Comparison of ENCODE assay signal across 1 cellular context in the genomic region with DNA sequence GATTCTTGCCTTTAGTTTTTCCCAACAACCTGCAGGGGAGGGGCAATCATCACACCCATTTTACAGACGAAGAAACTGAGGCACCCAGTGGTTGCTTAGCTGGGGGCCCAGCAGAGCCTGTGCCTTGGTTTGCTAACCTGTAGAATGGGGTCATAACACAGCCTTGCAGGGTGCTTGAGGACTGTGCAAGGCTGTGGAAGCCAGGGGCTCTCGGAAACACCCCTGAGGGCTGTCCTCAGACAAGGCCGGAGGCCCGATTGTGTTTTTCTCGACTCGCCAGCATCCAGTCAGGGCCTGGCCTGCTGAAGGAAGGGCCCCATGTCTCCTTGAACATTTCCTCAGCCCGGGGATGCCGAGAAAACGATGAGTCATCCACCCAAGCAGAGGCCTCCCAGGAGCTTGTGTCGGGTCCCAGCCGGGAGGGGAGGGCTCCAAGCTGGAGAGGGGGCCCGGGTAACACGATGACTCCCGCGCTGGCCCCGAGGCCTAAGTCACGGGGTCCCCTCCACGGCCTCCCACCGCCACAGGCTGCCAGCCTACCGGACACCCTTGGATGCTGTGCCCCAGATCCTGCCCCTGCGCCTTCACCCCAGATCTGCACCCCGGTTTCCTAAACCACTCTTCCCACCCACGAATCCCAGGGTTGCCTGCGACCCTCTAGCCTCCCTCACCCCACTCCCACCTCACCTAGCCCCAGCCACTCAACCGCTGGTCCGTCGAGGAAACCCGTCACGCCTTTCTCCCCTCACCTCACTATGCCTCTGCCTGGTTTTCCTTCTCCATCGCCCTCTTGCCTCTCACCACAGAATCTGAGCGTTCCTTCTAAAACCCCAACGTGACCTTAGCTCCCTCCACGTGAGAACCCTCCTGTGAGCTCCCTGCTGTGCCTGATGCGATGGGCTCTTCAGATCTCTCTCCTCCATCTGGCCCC.
A peak's percentile ranks its signal among the peaks of the same experiment; 100 is the strongest.
TF ChIP-seq lines count a peak whose summit lies in the region.

No MANE protein-coding gene starts in this region.

TF ChIP-seq in K562, 482 proteins besides CTCF, POLR2A, EP300 and RAD21 (continued from another document and continues in another):
- TF ChIP-seq, protein P1, sequence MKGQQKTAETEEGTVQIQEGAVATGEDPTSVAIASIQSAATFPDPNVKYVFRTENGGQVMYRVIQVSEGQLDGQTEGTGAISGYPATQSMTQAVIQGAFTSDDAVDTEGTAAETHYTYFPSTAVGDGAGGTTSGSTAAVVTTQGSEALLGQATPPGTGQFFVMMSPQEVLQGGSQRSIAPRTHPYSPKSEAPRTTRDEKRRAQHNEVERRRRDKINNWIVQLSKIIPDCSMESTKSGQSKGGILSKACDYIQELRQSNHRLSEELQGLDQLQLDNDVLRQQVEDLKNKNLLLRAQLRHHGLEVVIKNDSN (CRISPR knock-in tag; IDR thresholded peaks at IDR 0.05): peak; percentile 79
- TF ChIP-seq, protein P2, sequence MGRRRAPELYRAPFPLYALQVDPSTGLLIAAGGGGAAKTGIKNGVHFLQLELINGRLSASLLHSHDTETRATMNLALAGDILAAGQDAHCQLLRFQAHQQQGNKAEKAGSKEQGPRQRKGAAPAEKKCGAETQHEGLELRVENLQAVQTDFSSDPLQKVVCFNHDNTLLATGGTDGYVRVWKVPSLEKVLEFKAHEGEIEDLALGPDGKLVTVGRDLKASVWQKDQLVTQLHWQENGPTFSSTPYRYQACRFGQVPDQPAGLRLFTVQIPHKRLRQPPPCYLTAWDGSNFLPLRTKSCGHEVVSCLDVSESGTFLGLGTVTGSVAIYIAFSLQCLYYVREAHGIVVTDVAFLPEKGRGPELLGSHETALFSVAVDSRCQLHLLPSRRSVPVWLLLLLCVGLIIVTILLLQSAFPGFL (CRISPR knock-in tag; IDR thresholded peaks at IDR 0.05): 0 out of 2 replicates have a peak, but pooled peaks have one; percentile 56
- TF ChIP-seq CBX1 (IDR thresholded peaks at IDR 0.05; ENCODE audit: low read depth) (peak; percentile 99), PML (IDR thresholded peaks at IDR 0.05; ENCODE audit: low read length) (no peak), SETDB1 (IDR thresholded peaks at IDR 0.05; ENCODE audit: low read length) (no peak), BCOR (IDR thresholded peaks at IDR 0.05) (peak; percentile 100), PTRF (tag; IDR thresholded peaks at IDR 0.05) (0 out of 2 replicates have a peak, but pooled peaks have one; percentile 14), HLTF (IDR thresholded peaks at IDR 0.05) (0 out of 2 replicates have a peak, but pooled peaks have one; percentile 42), ZNF146 (CRISPR knock-in tag; IDR thresholded peaks at IDR 0.05; ENCODE audit: unreplicated experiment) (no peak), E2F3 (CRISPR knock-in tag; IDR thresholded peaks at IDR 0.05) (no peak), ZNF764 (CRISPR knock-in tag; IDR thresholded peaks at IDR 0.05; ENCODE audit: low read depth) (no peak), FOS (IDR thresholded peaks at IDR 0.05; ENCODE audit: extremely low read depth, insufficient read length) (peak; percentile 52), SOX6 (IDR thresholded peaks at IDR 0.05) (0 out of 2 replicates have a peak, but pooled peaks have one; percentile 13), MAFK (IDR thresholded peaks at IDR 0.05; ENCODE audit: low read length) (peak; percentile 87), CTBP1 (IDR thresholded peaks at IDR 0.05; ENCODE audit: borderline replicate concordance) (peak; percentile 56; the same call in 1 of the 2 replicates), TCFL5 (CRISPR knock-in tag; conservative IDR thresholded peaks at IDR 0.05) (no peak), ZNF444 (CRISPR knock-in tag; IDR thresholded peaks at IDR 0.05) (no peak), CHCHD3 (CRISPR knock-in tag; IDR thresholded peaks at IDR 0.05) (no peak), FOXK2 (conservative IDR thresholded peaks at IDR 0.05 in 1 of 2, IDR thresholded peaks at IDR 0.05 in 1 of 2; ENCODE audit: low read depth in 2 of 2) (0 out of 4 replicates have a peak, but pooled peaks of 1 of the 2 experiments have one; percentile 25), TAF7 (tag; IDR thresholded peaks at IDR 0.05) (0 out of 2 replicates have a peak, but pooled peaks have one; percentile 12), PHF21A (IDR thresholded peaks at IDR 0.05; ENCODE audit: borderline replicate concordance, low read depth) (peak; percentile 99), POLR2AphosphoS5 (IDR thresholded peaks at IDR 0.05; ENCODE audit: control insufficient read depth, insufficient read depth, low read depth, low read length) (0 out of 2 replicates have a peak, but pooled peaks have one; percentile 15), NFIX (CRISPR knock-in tag; IDR thresholded peaks at IDR 0.05; ENCODE audit: low read depth) (no peak), CBX3 (IDR thresholded peaks at IDR 0.05; ENCODE audit: borderline replicate concordance in 1 of 2, low read length in 2 of 2) (peak in 1 of 2 experiments; percentile 90; a peak in 2 of 3 replicates), ZBTB7A (IDR thresholded peaks at IDR 0.05; ENCODE audit: borderline replicate concordance, control insufficient read depth, low read depth, low read length) (0 out of 2 replicates have a peak, but pooled peaks have one; percentile 22), TRIM24 (IDR thresholded peaks at IDR 0.05) (0 out of 4 replicates have a peak, but pooled peaks of 1 of the 2 experiments have one; percentile 15), ZNF3 (CRISPR knock-in tag; IDR thresholded peaks at IDR 0.05) (no peak), OTX1 (CRISPR knock-in tag; IDR thresholded peaks at IDR 0.05) (0 out of 2 replicates have a peak, but pooled peaks have one; percentile 20), MAZ (CRISPR knock-in tag; conservative IDR thresholded peaks at IDR 0.05 in 1 of 2, IDR thresholded peaks at IDR 0.05 in 1 of 2) (peak; percentile 63; a peak in 2 of 4 replicates), ZNF165 (CRISPR knock-in tag; IDR thresholded peaks at IDR 0.05; ENCODE audit: borderline replicate concordance) (no peak), NFIC (IDR thresholded peaks at IDR 0.05) (peak; percentile 15; the same call in 1 of the 2 replicates), NFE2L1 (tag; IDR thresholded peaks at IDR 0.05; ENCODE audit: borderline replicate concordance, low read depth) (peak; percentile 95), CBFA2T2 (conservative IDR thresholded peaks at IDR 0.05) (peak; percentile 62), IFI16 (CRISPR knock-in tag; IDR thresholded peaks at IDR 0.05) (no peak), BHLHE40 (IDR thresholded peaks at IDR 0.05; ENCODE audit: low read length) (peak; percentile 89)
- TF ChIP-seq, protein P3, sequence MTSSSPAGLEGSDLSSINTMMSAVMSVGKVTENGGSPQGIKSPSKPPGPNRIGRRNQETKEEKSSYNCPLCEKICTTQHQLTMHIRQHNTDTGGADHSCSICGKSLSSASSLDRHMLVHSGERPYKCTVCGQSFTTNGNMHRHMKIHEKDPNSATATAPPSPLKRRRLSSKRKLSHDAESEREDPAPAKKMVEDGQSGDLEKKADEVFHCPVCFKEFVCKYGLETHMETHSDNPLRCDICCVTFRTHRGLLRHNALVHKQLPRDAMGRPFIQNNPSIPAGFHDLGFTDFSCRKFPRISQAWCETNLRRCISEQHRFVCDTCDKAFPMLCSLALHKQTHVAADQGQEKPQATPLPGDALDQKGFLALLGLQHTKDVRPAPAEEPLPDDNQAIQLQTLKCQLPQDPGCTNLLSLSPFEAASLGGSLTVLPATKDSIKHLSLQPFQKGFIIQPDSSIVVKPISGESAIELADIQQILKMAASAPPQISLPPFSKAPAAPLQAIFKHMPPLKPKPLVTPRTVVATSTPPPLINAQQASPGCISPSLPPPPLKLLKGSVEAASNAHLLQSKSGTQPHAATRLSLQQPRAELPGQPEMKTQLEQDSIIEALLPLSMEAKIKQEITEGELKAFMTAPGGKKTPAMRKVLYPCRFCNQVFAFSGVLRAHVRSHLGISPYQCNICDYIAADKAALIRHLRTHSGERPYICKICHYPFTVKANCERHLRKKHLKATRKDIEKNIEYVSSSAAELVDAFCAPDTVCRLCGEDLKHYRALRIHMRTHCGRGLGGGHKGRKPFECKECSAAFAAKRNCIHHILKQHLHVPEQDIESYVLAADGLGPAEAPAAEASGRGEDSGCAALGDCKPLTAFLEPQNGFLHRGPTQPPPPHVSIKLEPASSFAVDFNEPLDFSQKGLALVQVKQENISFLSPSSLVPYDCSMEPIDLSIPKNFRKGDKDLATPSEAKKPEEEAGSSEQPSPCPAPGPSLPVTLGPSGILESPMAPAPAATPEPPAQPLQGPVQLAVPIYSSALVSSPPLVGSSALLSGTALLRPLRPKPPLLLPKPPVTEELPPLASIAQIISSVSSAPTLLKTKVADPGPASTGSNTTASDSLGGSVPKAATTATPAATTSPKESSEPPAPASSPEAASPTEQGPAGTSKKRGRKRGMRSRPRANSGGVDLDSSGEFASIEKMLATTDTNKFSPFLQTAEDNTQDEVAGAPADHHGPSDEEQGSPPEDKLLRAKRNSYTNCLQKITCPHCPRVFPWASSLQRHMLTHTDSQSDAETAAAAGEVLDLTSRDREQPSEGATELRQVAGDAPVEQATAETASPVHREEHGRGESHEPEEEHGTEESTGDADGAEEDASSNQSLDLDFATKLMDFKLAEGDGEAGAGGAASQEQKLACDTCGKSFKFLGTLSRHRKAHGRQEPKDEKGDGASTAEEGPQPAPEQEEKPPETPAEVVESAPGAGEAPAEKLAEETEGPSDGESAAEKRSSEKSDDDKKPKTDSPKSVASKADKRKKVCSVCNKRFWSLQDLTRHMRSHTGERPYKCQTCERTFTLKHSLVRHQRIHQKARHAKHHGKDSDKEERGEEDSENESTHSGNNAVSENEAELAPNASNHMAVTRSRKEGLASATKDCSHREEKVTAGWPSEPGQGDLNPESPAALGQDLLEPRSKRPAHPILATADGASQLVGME (CRISPR knock-in tag; IDR thresholded peaks at IDR 0.05): 0 out of 2 replicates have a peak, but pooled peaks have one; percentile 6
- TF ChIP-seq, protein P4, sequence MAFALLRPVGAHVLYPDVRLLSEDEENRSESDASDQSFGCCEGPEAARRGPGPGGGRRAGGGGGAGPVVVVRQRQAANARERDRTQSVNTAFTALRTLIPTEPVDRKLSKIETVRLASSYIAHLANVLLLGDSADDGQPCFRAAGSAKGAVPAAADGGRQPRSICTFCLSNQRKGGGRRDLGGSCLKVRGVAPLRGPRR (CRISPR knock-in tag; IDR thresholded peaks at IDR 0.05): no peak
- TF ChIP-seq, protein P5, sequence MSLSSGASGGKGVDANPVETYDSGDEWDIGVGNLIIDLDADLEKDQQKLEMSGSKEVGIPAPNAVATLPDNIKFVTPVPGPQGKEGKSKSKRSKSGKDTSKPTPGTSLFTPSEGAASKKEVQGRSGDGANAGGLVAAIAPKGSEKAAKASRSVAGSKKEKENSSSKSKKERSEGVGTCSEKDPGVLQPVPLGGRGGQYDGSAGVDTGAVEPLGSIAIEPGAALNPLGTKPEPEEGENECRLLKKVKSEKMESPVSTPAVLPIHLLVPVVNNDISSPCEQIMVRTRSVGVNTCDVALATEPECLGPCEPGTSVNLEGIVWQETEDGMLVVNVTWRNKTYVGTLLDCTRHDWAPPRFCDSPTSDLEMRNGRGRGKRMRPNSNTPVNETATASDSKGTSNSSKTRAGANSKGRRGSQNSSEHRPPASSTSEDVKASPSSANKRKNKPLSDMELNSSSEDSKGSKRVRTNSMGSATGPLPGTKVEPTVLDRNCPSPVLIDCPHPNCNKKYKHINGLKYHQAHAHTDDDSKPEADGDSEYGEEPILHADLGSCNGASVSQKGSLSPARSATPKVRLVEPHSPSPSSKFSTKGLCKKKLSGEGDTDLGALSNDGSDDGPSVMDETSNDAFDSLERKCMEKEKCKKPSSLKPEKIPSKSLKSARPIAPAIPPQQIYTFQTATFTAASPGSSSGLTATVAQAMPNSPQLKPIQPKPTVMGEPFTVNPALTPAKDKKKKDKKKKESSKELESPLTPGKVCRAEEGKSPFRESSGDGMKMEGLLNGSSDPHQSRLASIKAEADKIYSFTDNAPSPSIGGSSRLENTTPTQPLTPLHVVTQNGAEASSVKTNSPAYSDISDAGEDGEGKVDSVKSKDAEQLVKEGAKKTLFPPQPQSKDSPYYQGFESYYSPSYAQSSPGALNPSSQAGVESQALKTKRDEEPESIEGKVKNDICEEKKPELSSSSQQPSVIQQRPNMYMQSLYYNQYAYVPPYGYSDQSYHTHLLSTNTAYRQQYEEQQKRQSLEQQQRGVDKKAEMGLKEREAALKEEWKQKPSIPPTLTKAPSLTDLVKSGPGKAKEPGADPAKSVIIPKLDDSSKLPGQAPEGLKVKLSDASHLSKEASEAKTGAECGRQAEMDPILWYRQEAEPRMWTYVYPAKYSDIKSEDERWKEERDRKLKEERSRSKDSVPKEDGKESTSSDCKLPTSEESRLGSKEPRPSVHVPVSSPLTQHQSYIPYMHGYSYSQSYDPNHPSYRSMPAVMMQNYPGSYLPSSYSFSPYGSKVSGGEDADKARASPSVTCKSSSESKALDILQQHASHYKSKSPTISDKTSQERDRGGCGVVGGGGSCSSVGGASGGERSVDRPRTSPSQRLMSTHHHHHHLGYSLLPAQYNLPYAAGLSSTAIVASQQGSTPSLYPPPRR (CRISPR knock-in tag; IDR thresholded peaks at IDR 0.05; ENCODE audit: borderline replicate concordance): no peak
- TF ChIP-seq, protein P6, sequence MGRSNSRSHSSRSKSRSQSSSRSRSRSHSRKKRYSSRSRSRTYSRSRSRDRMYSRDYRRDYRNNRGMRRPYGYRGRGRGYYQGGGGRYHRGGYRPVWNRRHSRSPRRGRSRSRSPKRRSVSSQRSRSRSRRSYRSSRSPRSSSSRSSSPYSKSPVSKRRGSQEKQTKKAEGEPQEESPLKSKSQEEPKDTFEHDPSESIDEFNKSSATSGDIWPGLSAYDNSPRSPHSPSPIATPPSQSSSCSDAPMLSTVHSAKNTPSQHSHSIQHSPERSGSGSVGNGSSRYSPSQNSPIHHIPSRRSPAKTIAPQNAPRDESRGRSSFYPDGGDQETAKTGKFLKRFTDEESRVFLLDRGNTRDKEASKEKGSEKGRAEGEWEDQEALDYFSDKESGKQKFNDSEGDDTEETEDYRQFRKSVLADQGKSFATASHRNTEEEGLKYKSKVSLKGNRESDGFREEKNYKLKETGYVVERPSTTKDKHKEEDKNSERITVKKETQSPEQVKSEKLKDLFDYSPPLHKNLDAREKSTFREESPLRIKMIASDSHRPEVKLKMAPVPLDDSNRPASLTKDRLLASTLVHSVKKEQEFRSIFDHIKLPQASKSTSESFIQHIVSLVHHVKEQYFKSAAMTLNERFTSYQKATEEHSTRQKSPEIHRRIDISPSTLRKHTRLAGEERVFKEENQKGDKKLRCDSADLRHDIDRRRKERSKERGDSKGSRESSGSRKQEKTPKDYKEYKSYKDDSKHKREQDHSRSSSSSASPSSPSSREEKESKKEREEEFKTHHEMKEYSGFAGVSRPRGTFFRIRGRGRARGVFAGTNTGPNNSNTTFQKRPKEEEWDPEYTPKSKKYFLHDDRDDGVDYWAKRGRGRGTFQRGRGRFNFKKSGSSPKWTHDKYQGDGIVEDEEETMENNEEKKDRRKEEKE (IDR thresholded peaks at IDR 0.05; ENCODE audit: borderline replicate concordance in 1 of 2, control insufficient read depth in 1 of 2, low read depth in 2 of 2, low read length in 1 of 2): no peak
- TF ChIP-seq, protein P7, sequence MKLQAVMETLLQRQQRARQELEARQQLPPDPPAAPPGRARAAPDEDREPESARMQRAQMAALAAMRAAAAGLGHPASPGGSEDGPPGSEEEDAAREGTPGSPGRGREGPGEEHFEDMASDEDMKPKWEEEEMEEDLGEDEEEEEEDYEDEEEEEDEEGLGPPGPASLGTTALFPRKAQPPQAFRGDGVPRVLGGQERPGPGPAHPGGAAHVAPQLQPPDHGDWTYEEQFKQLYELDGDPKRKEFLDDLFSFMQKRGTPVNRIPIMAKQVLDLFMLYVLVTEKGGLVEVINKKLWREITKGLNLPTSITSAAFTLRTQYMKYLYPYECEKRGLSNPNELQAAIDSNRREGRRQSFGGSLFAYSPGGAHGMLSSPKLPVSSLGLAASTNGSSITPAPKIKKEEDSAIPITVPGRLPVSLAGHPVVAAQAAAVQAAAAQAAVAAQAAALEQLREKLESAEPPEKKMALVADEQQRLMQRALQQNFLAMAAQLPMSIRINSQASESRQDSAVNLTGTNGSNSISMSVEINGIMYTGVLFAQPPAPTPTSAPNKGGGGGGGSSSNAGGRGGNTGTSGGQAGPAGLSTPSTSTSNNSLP (IDR thresholded peaks at IDR 0.05; ENCODE audit: borderline replicate concordance, low read depth, low read length): no peak
